35 cellular contexts compared by ENCODE assay signal in the genomic region with DNA sequence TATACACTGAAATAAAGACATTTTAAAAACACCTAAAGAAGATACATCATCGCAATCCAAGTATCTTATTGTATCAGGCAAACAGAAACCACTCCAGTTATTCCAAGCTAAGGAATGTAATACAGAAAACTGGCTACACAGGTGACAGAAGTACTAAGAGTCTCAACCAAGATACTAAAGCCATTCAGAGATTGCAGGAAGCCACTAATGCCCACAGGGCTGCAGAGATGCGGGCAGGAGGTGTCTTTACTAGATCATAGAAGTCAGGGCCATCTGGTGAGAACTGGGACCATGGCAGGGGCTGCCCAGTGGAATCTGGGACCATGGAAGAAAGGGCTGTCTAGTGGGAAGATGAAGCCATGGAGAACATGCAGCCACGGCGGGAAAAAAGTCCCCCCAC.
"Had no signal": no experiment of that assay in that cellular context is flagged by ENCODE, and none has a peak within 500 bp of the region (broad histone marks: within the 10 kb centered on the region; RNA-seq: fewer than 3 reads in every experiment).

No MANE protein-coding gene starts in this region.

- H3K36me3 ChIP-seq: MG63 had no signal

- H3K27ac ChIP-seq: KMS-11 had no signal

- H3K4me2 ChIP-seq: KMS-11 had no signal

- H3K9me3 ChIP-seq: MG63 had no signal

- H3K4me3 ChIP-seq: MG63 had no signal

- H3K9ac ChIP-seq: KMS-11 had no signal

- H3K27me3 ChIP-seq: MG63 had no signal

- DNase-seq: Karpas-422, Kasumi-1, MG63, MM.1S, MV-4-11, NCI-H1048, NCI-H1092, NCI-H1092 treated with DMSO at 0.1 percent for 48 hours, NCI-H1105, NCI-H1105 treated with DMSO at 0.1 percent for 48 hours, NCI-H1417, NCI-H1417 treated with DMSO at 0.1 percent for 48 hours, NCI-H1436, NCI-H1436 treated with DMSO at 0.1 percent for 48 hours, NCI-H146, NCI-H1694, NCI-H1694 treated with DMSO at 0.1 percent for 48 hours, NCI-H187, NCI-H187 treated with DMSO at 0.1 percent for 48 hours, NCI-H1930, NCI-H2029, NCI-H2029 treated with DMSO at 0.1 percent for 48 hours, NCI-H2081, NCI-H2081 treated with DMSO at 0.1 percent for 48 hours, NCI-H2107, NCI-H2171, NCI-H2171 treated with DMSO at 0.1 percent for 48 hours, NCI-H2227 treated with DMSO at 0.1 percent for 48 hours, NCI-H226, NCI-H345, NCI-H446, NCI-H446 treated with DMSO at 0.1 percent for 48 hours, NCI-H510A, NCI-H510A treated with DMSO at 0.1 percent for 48 hours had no signal
